Comparison of ENCODE assay signal across 17 cellular contexts in genomic region chr18:3777719-3778118, GRCh38.
DNase-seq lines count a peak whose midpoint lies in the region; ATAC-seq and TF ChIP-seq lines count a peak whose summit lies in the region.
"Had no signal": no experiment of that assay in that cellular context is flagged by ENCODE, and none has a peak within 500 bp of the region (broad histone marks: within the 10 kb centered on the region; RNA-seq: fewer than 3 reads in every experiment).

No MANE protein-coding gene starts in this region.

- peaks cover 3% of the 10 kb centered on the region for H3K4me1 ChIP-seq in IMR-90 (ENCODE audit: control insufficient read depth, insufficient read depth, low read length)
- H3K4me1 ChIP-seq: BLaER1 treated with 17β-estradiol and CSF1 and Interleukin-3, amounts not matched to agents 10 nM and 100 nM had no signal

- H3K4me2 ChIP-seq in IMR-90 (ENCODE audit: low read depth, low read length), result no peak overlapping the region
- H3K4me2 ChIP-seq: A549; BLaER1 treated with 17β-estradiol and CSF1 and Interleukin-3, amounts not matched to agents 10 nM and 100 nM had no signal

- TF ChIP-seq CTCF in IMR-90 (conservative IDR thresholded peaks at IDR 0.05; ENCODE audit: low read depth, low read length) (no peak), natural killer cell (IDR thresholded peaks at IDR 0.05) (no peak)

- H2BK20ac ChIP-seq in IMR-90 (ENCODE audit: low read depth, low read length), result no peak overlapping the region

- no CpG with 5 or more reads among the region's 1 CpG for WGBS in IMR-90 (ENCODE audit: extremely low coverage in 2 of 2, insufficient read length in 1 of 2), 2 experiments

- CTCF ChIA-PET in IMR-90 (lab: Yijun Ruan, JAX), result no interaction called here

- no peaks in the 10 kb centered on the region for H3K36me3 Mint-ChIP-seq in natural killer cell
- H3K36me3 Mint-ChIP-seq: CD8-positive, alpha-beta T cell had no signal

- H2AFZ ChIP-seq in IMR-90 (replicated peaks; ENCODE audit: low read length, poor library complexity), result no peak overlapping the region

- H2BK120ac ChIP-seq in IMR-90 (ENCODE audit: low read depth, low read length), result no peak overlapping the region

- BruUV-seq in IMR-90 (replicated peaks; lab: Mats Ljungman, UMichigan), result no TSS peak

- intact Hi-C loops in IMR-90 (cut with micrococcal nuclease) (no loop called here), natural killer cell (cut with micrococcal nuclease) (no loop called here)

- no peak overlapping the region for H3K9ac ChIP-seq in IMR-90 (ENCODE audit: low read depth, low read length)
- H3K9ac ChIP-seq: BLaER1 treated with 17β-estradiol and CSF1 and Interleukin-3, amounts not matched to agents 10 nM and 100 nM had no signal

- no peak overlapping the region for H3K27ac ChIP-seq in IMR-90 (ENCODE audit: insufficient read depth, low read length)
- H3K27ac ChIP-seq in temporal lobe (ENCODE audit: low read depth, low read length), result peak overlapping the region; percentile 65
- H3K27ac ChIP-seq: 22Rv1; A549; BLaER1 treated with 17β-estradiol and CSF1 and Interleukin-3, amounts not matched to agents 10 nM and 100 nM; C4-2B had no signal

- no peak overlapping the region for H3K14ac ChIP-seq in IMR-90 (replicated peaks; ENCODE audit: low read depth, low read length)

- H3K56ac ChIP-seq in IMR-90 (ENCODE audit: extremely low read depth, insufficient read depth, low read length), result no peak overlapping the region

- H2BK15ac ChIP-seq in IMR-90 (ENCODE audit: low read depth, low read length), result no peak overlapping the region

- H4K91ac ChIP-seq in IMR-90 (ENCODE audit: insufficient read depth, low read depth, low read length), result no peak overlapping the region

- no peak overlapping the region for H2AK9ac ChIP-seq in IMR-90 (replicated peaks; ENCODE audit: low read depth, low read length, poor library complexity)

- no peak overlapping the region for H2AK5ac ChIP-seq in IMR-90 (ENCODE audit: low read depth, low read length)

- H3K4me1 Mint-ChIP-seq in natural killer cell, result no peaks in the 10 kb centered on the region
- H3K4me1 Mint-ChIP-seq: B cell had no signal

- H3K9me1 ChIP-seq in IMR-90 (ENCODE audit: insufficient read depth, low read length), result no peaks in the 10 kb centered on the region

- dilution Hi-C loops in IMR-90 (cut with HindIII; ENCODE audit: low sequenced_read_pairs, unreplicated experiment), result no loop called here

- no peaks in the 10 kb centered on the region for H3K79me1 ChIP-seq in IMR-90 (ENCODE audit: low read depth in 1 of 2, low read length in 2 of 2)

- H3K4me3 Mint-ChIP-seq in natural killer cell, result no peak overlapping the region
- H3K4me3 Mint-ChIP-seq: B cell; CD4-positive, alpha-beta T cell; CD8-positive, alpha-beta T cell had no signal

- no peak overlapping the region for H3K4me3 ChIP-seq in IMR-90 (ENCODE audit: insufficient read depth, low read depth, low read length)
- H3K4me3 ChIP-seq: A549; BLaER1 treated with 17β-estradiol and CSF1 and Interleukin-3, amounts not matched to agents 10 nM and 100 nM had no signal

- H2BK5ac ChIP-seq in IMR-90 (ENCODE audit: low read depth, low read length, poor library complexity, severe bottlenecking), result no peak overlapping the region

- POLR2A ChIA-PET in IMR-90 (lab: Charles Lee; ENCODE audit: unreplicated experiment), result no interaction called here

- H4K5ac ChIP-seq in IMR-90 (ENCODE audit: low read depth, low read length), result no peak overlapping the region

- no peak overlapping the region for H4K8ac ChIP-seq in IMR-90 (ENCODE audit: low read depth in 2 of 2, low read length in 2 of 2)

- ATAC-seq in IMR-90 (ENCODE audit: low read depth) (peak; percentile 63), GM18505 (IDR thresholded peaks at IDR 0.05; ENCODE audit: unreplicated experiment) (no peak), natural killer cell (no peak)
- ATAC-seq: A549; CD8-positive, alpha-beta T cell had no signal

- no peaks in the 10 kb centered on the region for H4K20me1 ChIP-seq in IMR-90 (ENCODE audit: insufficient read depth, low read length)
- H4K20me1 ChIP-seq: BLaER1 treated with 17β-estradiol and CSF1 and Interleukin-3, amounts not matched to agents 10 nM and 100 nM had no signal

- H3K4ac ChIP-seq in IMR-90 (ENCODE audit: low read depth, low read length), result no peak overlapping the region

- no peak overlapping the region for H3K23ac ChIP-seq in IMR-90 (ENCODE audit: low read depth, low read length)

- in situ Hi-C loops in IMR-90 (cut with MboI; ENCODE audit: low sequenced_read_pairs), result loop anchor here (5.0 kb wide), 1 partner anchor 95 kb away; no protein-coding TSS in a partner anchor

- no peak for TF ChIP-seq RAD21 in IMR-90 (IDR thresholded peaks at IDR 0.05; ENCODE audit: low read length)

- H3K27ac Mint-ChIP-seq in natural killer cell, result no peak overlapping the region
- H3K27ac Mint-ChIP-seq: B cell; CD4-positive, alpha-beta T cell; CD8-positive, alpha-beta T cell had no signal

- DNase-seq in IMR-90 (peak; percentile 52), dermis blood vessel endothelial cell (peak; percentile 15), natural killer cell (no peak)
- DNase-seq: AML-193; Caco-2; Calu3; CD4-positive, alpha-beta T cell; CD8-positive, alpha-beta T cell; DMS79 treated with DMSO at 0.1 percent for 48 hours; GF-D8 had no signal

- peaks cover 9 to 11% of the 10 kb centered on the region in 2 donors for H3K27me3 Mint-ChIP-seq in natural killer cell (ENCODE audit: low read depth in 2 of 2)

- no peaks in the 10 kb centered on the region; the same call in none of the 2 replicates for H3K27me3 ChIP-seq in IMR-90 (ENCODE audit: control insufficient read depth, insufficient read depth, low read length)
- H3K27me3 ChIP-seq: BLaER1 treated with 17β-estradiol and CSF1 and Interleukin-3, amounts not matched to agents 10 nM and 100 nM had no signal

- no peak for TF ChIP-seq POLR2A in IMR-90 (IDR thresholded peaks at IDR 0.05; ENCODE audit: low read depth, low read length)
- TF ChIP-seq POLR2A in GM18505 (IDR thresholded peaks at IDR 0.05; ENCODE audit: borderline replicate concordance, extremely low read depth, insufficient read depth, insufficient read length), result no peak

- no peaks in the 10 kb centered on the region for H3K36me3 ChIP-seq in IMR-90 (ENCODE audit: control insufficient read depth, insufficient read depth, low read length)
- H3K36me3 ChIP-seq: BLaER1 treated with 17β-estradiol and CSF1 and Interleukin-3, amounts not matched to agents 10 nM and 100 nM had no signal

- no peak overlapping the region for H3K18ac ChIP-seq in IMR-90 (ENCODE audit: low read depth, low read length)

- no peaks in the 10 kb centered on the region for H3K9me3 ChIP-seq in IMR-90 (ENCODE audit: control insufficient read depth, insufficient read depth, low read length)
- H3K9me3 ChIP-seq: A549, Caco-2 had no signal

- H3K9me3 Mint-ChIP-seq in natural killer cell, result no peaks in the 10 kb centered on the region
- H3K9me3 Mint-ChIP-seq: CD4-positive, alpha-beta T cell; CD8-positive, alpha-beta T cell had no signal

TF ChIP-seq in IMR-90, 13 proteins besides CTCF, POLR2A, EP300 and RAD21:
- TF ChIP-seq USF2 (IDR thresholded peaks at IDR 0.05; ENCODE audit: low read depth, low read length) (no peak), ELK1 (IDR thresholded peaks at IDR 0.05; ENCODE audit: borderline replicate concordance, low read depth, low read length) (no peak), FOS (IDR thresholded peaks at IDR 0.05; ENCODE audit: low read depth, low read length) (no peak), RFX5 (IDR thresholded peaks at IDR 0.05; ENCODE audit: low read depth, low read length) (no peak), RCOR1 (IDR thresholded peaks at IDR 0.05; ENCODE audit: insufficient replicate concordance, low read length) (no peak), SMC3 (IDR thresholded peaks at IDR 0.05; ENCODE audit: low read depth, low read length) (no peak), CEBPB (IDR thresholded peaks at IDR 0.05; ENCODE audit: low read depth, low read length) (no peak), NFE2L2 (IDR thresholded peaks at IDR 0.05; ENCODE audit: low read depth, low read length) (no peak), MXI1 (IDR thresholded peaks at IDR 0.05; ENCODE audit: borderline replicate concordance, low read depth, low read length) (no peak), BHLHE40 (IDR thresholded peaks at IDR 0.05; ENCODE audit: low read depth, low read length) (no peak), CHD1 (IDR thresholded peaks at IDR 0.05; ENCODE audit: low read depth, low read length) (no peak), MAFK (IDR thresholded peaks at IDR 0.05; ENCODE audit: low read depth, low read length) (no peak), MAZ (IDR thresholded peaks at IDR 0.05; ENCODE audit: borderline replicate concordance, low read depth, low read length) (no peak)
